ENCODE assay signal across 8 cellular contexts in genomic region chr12:112125250-112125999, GRCh38. TPM values are rescaled to one million over a fixed set of nuclear protein-coding genes. Genes with fewer than 3 reads are reported as not detected.
DNase-seq lines count a peak whose midpoint lies in the region; ATAC-seq and TF ChIP-seq lines count a peak whose summit lies in the region.

TRAFD1 (plus strand) TSS chr12:112125560; CDS start chr12:112130523, 4,963 bp downstream.

- H3K4me3 Mint-ChIP-seq in CD8-positive, alpha-beta T cell = peak within 1 kb of the TSS; percentile 85

- DNase-seq in CD8-positive, alpha-beta T cell = peak; percentile 96 to 99 (median 98)
- DNase-seq in HS-27A (ENCODE audit: low read depth) (peak; percentile 88), NK-92 (lab: John Stamatoyannopoulos, UW; ENCODE audit: unreplicated experiment) (peak; percentile 72), lower lobe of right lung (peak; percentile 97)
- peak; percentile 96 to 98 for DNase-seq in activated CD8-positive, alpha-beta memory T cell treated with anti-CD3 and anti-CD28 coated beads for 1 hour (ENCODE audit: extremely low read depth in 1 of 2, low read depth in 1 of 2)
- peak; percentile 97 for DNase-seq in effector CD4-positive, alpha-beta T cell
- peak; percentile 96 to 98 (median 98) for DNase-seq in stimulated activated CD4-positive, alpha-beta T cell treated with anti-CD3 and anti-CD28 coated beads, TNF-alpha, amount 100 ng/mL, for 24 hours (ENCODE audit: low read depth in 3 of 3)

- H3K9me3 ChIP-seq in CD8-positive, alpha-beta T cell (ENCODE audit: low read length) = no peaks in the 10 kb centered on the region
- H3K9me3 ChIP-seq in lower lobe of right lung = no peaks in the 10 kb centered on the region

- ATAC-seq in CD8-positive, alpha-beta T cell = peak; percentile 97
- ATAC-seq in GM19467 (IDR thresholded peaks at IDR 0.05; ENCODE audit: unreplicated experiment) (peak; percentile 92), lower lobe of right lung (peak; percentile 99 to 100)

- no peaks in the 10 kb centered on the region for H3K9me3 Mint-ChIP-seq in CD8-positive, alpha-beta T cell

- H3K4me3 ChIP-seq in CD8-positive, alpha-beta T cell (ENCODE audit: low read depth, low read length) = peak within 1 kb of the TSS; percentile 93
- H3K4me3 ChIP-seq in lower lobe of right lung = peak within 1 kb of the TSS; percentile 87

- H3K27me3 ChIP-seq in CD8-positive, alpha-beta T cell (ENCODE audit: insufficient read depth, low read length) = no peaks in the 10 kb centered on the region
- no peaks in the 10 kb centered on the region for H3K27me3 ChIP-seq in lower lobe of right lung (ENCODE audit: low read depth)

- CTCF ChIA-PET in CD8-positive, alpha-beta T cell (lab: Charles Lee) = interaction anchor here (1.1 to 1.5 kb wide), 3 partner anchors 13 to 18 kb away, joined by 3 to 5 read pairs (median 4); no protein-coding TSS in a partner anchor

- no peaks in the 10 kb centered on the region for H3K27me3 Mint-ChIP-seq in CD8-positive, alpha-beta T cell (ENCODE audit: low read depth)

- no peaks in the 10 kb centered on the region for H3K36me3 ChIP-seq in CD8-positive, alpha-beta T cell (ENCODE audit: insufficient read depth, low read length)
- no peaks in the 10 kb centered on the region for H3K36me3 ChIP-seq in lower lobe of right lung

- POLR2A ChIA-PET in CD8-positive, alpha-beta T cell (lab: Charles Lee) = interaction anchor here (0.7 to 4.1 kb wide), 12 partner anchors 8 to 284 kb away, joined by 3 to 51 read pairs (median 4); partner anchors contain the start of genes ERP29, MAPKAPK5, NAA25 and TMEM116

- peak within 1 kb of the TSS; percentile 87 for H3K27ac Mint-ChIP-seq in CD8-positive, alpha-beta T cell

- intact Hi-C loops in CD8-positive, alpha-beta T cell (cut with DNase I, micrococcal nuclease) = loop anchor here (1.0 to 10.0 kb wide), 8 partner anchors 17 to 441 kb away; partner anchors contain the start of genes ACAD10 (in 2 of the 2), BRAP (in 2 of the 2), HECTD4 (in 2 of the 2) and NAA25 (in 2 of the 2)
- intact Hi-C loops in lower lobe of right lung (cut with DNase I) = no loop called here

- peaks cover 38% of the 10 kb centered on the region for H3K4me1 ChIP-seq in CD8-positive, alpha-beta T cell (ENCODE audit: insufficient read depth, low read length)
- H3K4me1 ChIP-seq in lower lobe of right lung = peaks cover 59% of the 10 kb centered on the region

- peak within 1 kb of the TSS; percentile 82 for H3K27ac ChIP-seq in CD8-positive, alpha-beta T cell (ENCODE audit: low read depth, low read length)
- H3K27ac ChIP-seq in lower lobe of right lung = peak within 1 kb of the TSS; percentile 96

- peaks cover 40% of the 10 kb centered on the region for H3K4me1 Mint-ChIP-seq in CD8-positive, alpha-beta T cell (ENCODE audit: low read depth)

- no peak for TF ChIP-seq CTCF in CD8-positive, alpha-beta T cell (IDR thresholded peaks at IDR 0.05)
- TF ChIP-seq CTCF in lower lobe of right lung (IDR thresholded peaks at IDR 0.05) = no peak

- no peaks in the 10 kb centered on the region for H3K36me3 Mint-ChIP-seq in CD8-positive, alpha-beta T cell

RNA-seq across cellular contexts. Expression of gene TRAFD1, which starts in this region (rescaled TPM):
- total RNA-seq in CD8-positive, alpha-beta T cell = 10 to 100 TPM; 21.1 to 25.4 TPM
- total RNA-seq in lower lobe of right lung = 42.5 TPM

Comparison
In these comparisons a context has a peak if more than half of its experiments do, and no peak if none do; other contexts are left out.
1. Peak in every context shown above with its lines: DNase-seq, ATAC-seq, H3K4me3 ChIP-seq and H3K27ac ChIP-seq.